In genomic region chr2:88557290-88557689, GRCh38 we compare ENCODE assay signal across 2 cellular contexts.
TF ChIP-seq lines count a peak whose summit lies in the region.

No MANE protein-coding gene starts in this region.

TF ChIP-seq in IMR-90, 13 proteins besides CTCF, POLR2A, EP300 and RAD21:
- no peak for TF ChIP-seq SMC3 (IDR thresholded peaks at IDR 0.05; ENCODE audit: low read depth, low read length)
- no peak for TF ChIP-seq BHLHE40 (IDR thresholded peaks at IDR 0.05; ENCODE audit: low read depth, low read length)
- no peak for TF ChIP-seq CEBPB (IDR thresholded peaks at IDR 0.05; ENCODE audit: low read depth, low read length)
- no peak for TF ChIP-seq MAFK (IDR thresholded peaks at IDR 0.05; ENCODE audit: low read depth, low read length)

TF ChIP-seq in GM12878, 131 proteins besides CTCF, POLR2A, EP300 and RAD21:
- no peak for TF ChIP-seq CUX1 (IDR thresholded peaks at IDR 0.05; ENCODE audit: insufficient replicate concordance, low read depth, low read length)
- TF ChIP-seq NBN (IDR thresholded peaks at IDR 0.05) = no peak
- TF ChIP-seq MYB (IDR thresholded peaks at IDR 0.05; ENCODE audit: borderline replicate concordance, low read depth, low read length) = no peak
- no peak for TF ChIP-seq SIX5 (IDR thresholded peaks at IDR 0.05; ENCODE audit: low read depth, low read length, severe bottlenecking)
- no peak for TF ChIP-seq CBFB (IDR thresholded peaks at IDR 0.05; ENCODE audit: low read depth)
- TF ChIP-seq RELB (IDR thresholded peaks at IDR 0.05; ENCODE audit: low read depth) = no peak
- TF ChIP-seq BCL3 (IDR thresholded peaks at IDR 0.05; ENCODE audit: borderline replicate concordance, insufficient read depth, low read depth, low read length, poor library complexity, severe bottlenecking) = no peak
- TF ChIP-seq E4F1 (IDR thresholded peaks at IDR 0.05; ENCODE audit: borderline replicate concordance, partially characterized antibody) = no peak
- no peak for TF ChIP-seq FOXK2 (IDR thresholded peaks at IDR 0.05)
